8 cellular contexts compared by ENCODE assay signal in genomic region chr5:149228610-149229297, GRCh38. TPM values are rescaled to one million over a fixed set of nuclear protein-coding genes. Genes with fewer than 3 reads are reported as not detected.
A peak's percentile ranks its signal among the peaks of the same experiment; 100 is the strongest.
DNase-seq lines count a peak whose midpoint lies in the region; ATAC-seq and FAIRE-seq lines count a peak whose summit lies in the region.

No MANE protein-coding gene starts in this region.

- FAIRE-seq in RCC 7860 (lab: Jason Lieb, UNC): peak; percentile 26

- peak; percentile 4 for DNase-seq in NCI-H2107 treated with DMSO at 0.1 percent for 48 hours (lab: John Stamatoyannopoulos, UW; ENCODE audit: unreplicated experiment)
- no peak for DNase-seq in NCI-H2107 (lab: John Stamatoyannopoulos, UW)
- peak; percentile 69 for DNase-seq in RCC 7860 (ENCODE audit: low spot score)
- DNase-seq in epidermal melanocyte (ENCODE audit: insufficient read length, low spot score): peak; percentile 81
- DNase-seq in middle frontal gyrus (ENCODE audit: extremely low spot score, low spot score): peak; percentile 26
- DNase-seq in activated CD4-positive, alpha-beta T cell treated with anti-CD3 and anti-CD28 coated beads, Interleukin-2, amount 10 ng/mL, durations not matched to agents 7 days and 5 days: no peak
- no peak for DNase-seq in activated T-cell treated with anti-CD3 and anti-CD28 coated beads, Interleukin-2, amount 50 U/mL, for 1 hour

- POLR2A ChIA-PET in activated CD4-positive, alpha-beta T cell treated with anti-CD3 and anti-CD28 coated beads, Interleukin-2, amount 10 ng/mL, durations not matched to agents 7 days and 5 days (lab: Charles Lee): no interaction called here

- peaks cover 3% of the 10 kb centered on the region for H3K27me3 Mint-ChIP-seq in activated CD4-positive, alpha-beta T cell treated with anti-CD3 and anti-CD28 coated beads, Interleukin-2, amount 10 ng/mL, durations not matched to agents 7 days and 5 days

- no peak for ATAC-seq in HG03139 (IDR thresholded peaks at IDR 0.05; ENCODE audit: unreplicated experiment)

- H3K4me3 Mint-ChIP-seq in activated CD4-positive, alpha-beta T cell treated with anti-CD3 and anti-CD28 coated beads, Interleukin-2, amount 10 ng/mL, durations not matched to agents 7 days and 5 days: no peak overlapping the region

- peaks cover 6% of the 10 kb centered on the region for H3K4me1 Mint-ChIP-seq in activated CD4-positive, alpha-beta T cell treated with anti-CD3 and anti-CD28 coated beads, Interleukin-2, amount 10 ng/mL, durations not matched to agents 7 days and 5 days

- no peak overlapping the region for H3K27ac Mint-ChIP-seq in activated CD4-positive, alpha-beta T cell treated with anti-CD3 and anti-CD28 coated beads, Interleukin-2, amount 10 ng/mL, durations not matched to agents 7 days and 5 days

- CTCF ChIA-PET in activated CD4-positive, alpha-beta T cell treated with anti-CD3 and anti-CD28 coated beads, Interleukin-2, amount 10 ng/mL, durations not matched to agents 7 days and 5 days (lab: Charles Lee): interaction anchor here (0.6 to 1.0 kb wide), 2 partner anchors 162 to 249 kb away, joined by 3 read pairs; no protein-coding TSS in a partner anchor

- no peaks in the 10 kb centered on the region for H3K9me3 Mint-ChIP-seq in activated CD4-positive, alpha-beta T cell treated with anti-CD3 and anti-CD28 coated beads, Interleukin-2, amount 10 ng/mL, durations not matched to agents 7 days and 5 days

- H3K36me3 Mint-ChIP-seq in activated CD4-positive, alpha-beta T cell treated with anti-CD3 and anti-CD28 coated beads, Interleukin-2, amount 10 ng/mL, durations not matched to agents 7 days and 5 days (ENCODE audit: low read depth): no peaks in the 10 kb centered on the region

RNA-seq across cellular contexts. Expression of gene AFAP1L1, which starts 42.9 kb away (rescaled TPM):
- total RNA-seq in activated CD4-positive, alpha-beta T cell treated with anti-CD3 and anti-CD28 coated beads, Interleukin-2, amount 10 ng/mL, durations not matched to agents 7 days and 5 days: not detected

Comparison
In these comparisons a context has a peak if more than half of its experiments do, and no peak if none do; other contexts are left out.
1. DNase-seq: peak in NCI-H2107 treated with DMSO at 0.1 percent for 48 hours (single experiment), RCC 7860 (single experiment), epidermal melanocyte (single experiment) and middle frontal gyrus (single experiment); none in NCI-H2107 (single experiment), activated CD4-positive, alpha-beta T cell treated with anti-CD3 and anti-CD28 coated beads, Interleukin-2, amount 10 ng/mL, durations not matched to agents 7 days and 5 days (single experiment) and activated T-cell treated with anti-CD3 and anti-CD28 coated beads, Interleukin-2, amount 50 U/mL, for 1 hour (single experiment).